ENCODE assay signal across 7 cellular contexts in genomic region chr7:135558881-135559280, GRCh38. TPM values are rescaled to one million over a fixed set of nuclear protein-coding genes. Genes with fewer than 3 reads are reported as not detected.
DNase-seq lines count a peak whose midpoint lies in the region; ATAC-seq, FAIRE-seq and TF ChIP-seq lines count a peak whose summit lies in the region.

No MANE protein-coding gene starts in this region.

- TF ChIP-seq CTCF in MCF 10A (IDR thresholded peaks at IDR 0.05; ENCODE audit: unreplicated experiment) (no peak), right lobe of liver (IDR thresholded peaks at IDR 0.05) (no peak), transverse colon (IDR thresholded peaks at IDR 0.05) (no peak)

- H3K9me3 ChIP-seq in HUES6 (ENCODE audit: control insufficient read depth, insufficient read depth, low read depth, low read length) (no peaks in the 10 kb centered on the region), right lobe of liver (no peaks in the 10 kb centered on the region), transverse colon (no peaks in the 10 kb centered on the region)

- BruUV-seq in MCF 10A (replicated peaks; lab: Mats Ljungman, UMichigan), result TSS peak; percentile 66

- no peak for TF ChIP-seq POLR2A in right lobe of liver (IDR thresholded peaks at IDR 0.05)
- TF ChIP-seq POLR2A in transverse colon (IDR thresholded peaks at IDR 0.05), result no peak

- no peak overlapping the region; the same call in 1 of the 2 replicates for H3K27ac ChIP-seq in HUES6 (ENCODE audit: low read depth, low read length)
- H3K27ac ChIP-seq in right lobe of liver, result no peak overlapping the region
- H3K27ac ChIP-seq in transverse colon, result peak overlapping the region; percentile 91 to 93 (median 92)

- WGBS in right lobe of liver (ENCODE audit: insufficient coverage, low coverage, low lambda C conversion rate, missing lambda C conversion rate), result 45% methylated on average over 5 of the region's 5 CpGs
- 36 to 51% methylated on average over 4 to 5 of the region's 5 CpGs for WGBS in transverse colon (ENCODE audit: low coverage in 1 of 2), 2 donors

- no peaks in the 10 kb centered on the region for H3K27me3 ChIP-seq in HUES6 (ENCODE audit: control insufficient read depth, insufficient read depth, low read length)
- no peaks in the 10 kb centered on the region for H3K27me3 ChIP-seq in right lobe of liver
- no peaks in the 10 kb centered on the region for H3K27me3 ChIP-seq in transverse colon

- intact Hi-C loops in MCF 10A (cut with micrococcal nuclease) (loop anchor here (1.0 kb wide), 4 partner anchors 47 to 278 kb away; no protein-coding TSS in a partner anchor), right lobe of liver (cut with DNase I) (no loop called here), transverse colon (cut with DNase I; ENCODE audit: low total_unique reads) (loop anchor here (5.0 kb wide), 1 partner anchor 277 kb away; no protein-coding TSS in a partner anchor)

- peaks cover 23% of the 10 kb centered on the region for H3K4me1 ChIP-seq in HUES6 (ENCODE audit: control insufficient read depth, insufficient read depth, low read length)
- no peaks in the 10 kb centered on the region for H3K4me1 ChIP-seq in right lobe of liver
- peaks cover 0 to 20% (median 7%) of the 10 kb centered on the region in 4 donors for H3K4me1 ChIP-seq in transverse colon

- DNase-seq in MCF 10A (ENCODE audit: unreplicated experiment) (no peak), right lobe of liver (no peak), transverse colon (no peak), GM19239 (ENCODE audit: insufficient read length, low spot score) (no peak)
- DNase-seq in effector CD8-positive, alpha-beta T cell (lab: John Stamatoyannopoulos, UW), result no peak

- no peaks in the 10 kb centered on the region for H3K27me3 Mint-ChIP-seq in MCF 10A (ENCODE audit: insufficient read depth, unreplicated experiment)

- H3K4me3 Mint-ChIP-seq in MCF 10A (ENCODE audit: unreplicated experiment), result no peak overlapping the region

- no peak for ATAC-seq in right lobe of liver
- no peak for ATAC-seq in HG03095 (IDR thresholded peaks at IDR 0.05; ENCODE audit: unreplicated experiment)

- H3K36me3 Mint-ChIP-seq in MCF 10A (ENCODE audit: insufficient read depth, unreplicated experiment), result no peaks in the 10 kb centered on the region

- no peak overlapping the region for H3K27ac Mint-ChIP-seq in MCF 10A (ENCODE audit: low read depth, unreplicated experiment)

- POLR2A ChIA-PET in MCF 10A (lab: Yijun Ruan, JAX), result interaction anchor here (0.6 to 1.7 kb wide), 9 partner anchors 11 to 279 kb away, joined by 3 to 6 read pairs (median 4); no protein-coding TSS in a partner anchor

- TF ChIP-seq EP300 in transverse colon (IDR thresholded peaks at IDR 0.05; ENCODE audit: low read depth), result no peak

- no peaks in the 10 kb centered on the region for H3K9me3 Mint-ChIP-seq in MCF 10A (ENCODE audit: unreplicated experiment)

- H3K36me3 ChIP-seq in HUES6 (ENCODE audit: control insufficient read depth, insufficient read depth, low read length), result no peaks in the 10 kb centered on the region
- H3K36me3 ChIP-seq in right lobe of liver, result no peaks in the 10 kb centered on the region
- no peaks in the 10 kb centered on the region for H3K36me3 ChIP-seq in transverse colon

- CTCF ChIA-PET in MCF 10A (lab: Yijun Ruan, JAX), result interaction anchor here (0.6 to 1.9 kb wide), 15 partner anchors 11 to 340 kb away, joined by 3 to 17 read pairs (median 4); no protein-coding TSS in a partner anchor

- no peak for FAIRE-seq in GM19239 (lab: Jason Lieb, UNC)

- in situ Hi-C loops in transverse colon (cut with MboI; ENCODE audit: low pct_ligation_motif_present in 1 of 4, low pct_unique_long_range_greater_than_20kb in 1 of 4, low sequenced_read_pairs in 3 of 4), result loop anchor here in 3 of 4 donors (5.0 to 25.0 kb wide), 2 partner anchors 47 to 272 kb away; partner anchors contain the start of gene CNOT4 (in 1 of the 3)

- peak overlapping the region; percentile 99 for H3K9ac ChIP-seq in HUES6 (ENCODE audit: low read length)

- H3K4me1 Mint-ChIP-seq in MCF 10A (ENCODE audit: insufficient read depth, unreplicated experiment), result peaks cover 9% of the 10 kb centered on the region

- H3K4me3 ChIP-seq in HUES6 (ENCODE audit: low read depth, low read length) (peak overlapping the region; percentile 89), right lobe of liver (peak overlapping the region; percentile 72 to 82 (median 80)), transverse colon (peak overlapping the region in 3 of 4 donors; percentile 75 to 80 (median 75))

RNA-seq across cellular contexts. Expression of gene NUP205, which starts 1.2 kb away (rescaled TPM):
- total RNA-seq in MCF 10A (2022) (50.6 and 51.0 TPM in 2 replicates), right lobe of liver (10 to 100 TPM; 12.3 to 20.8 (median 16.1) TPM), transverse colon (10 to 100 TPM; 23.2 to 84.5 (median 25.2) TPM)

RNA-seq across cellular contexts. Expression of gene CNOT4, which starts 49.0 kb away (rescaled TPM):
- total RNA-seq in MCF 10A (2022) (18.5 and 19.6 TPM in 2 replicates), right lobe of liver (10 to 100 TPM in 3 of 6 experiments, 1 to 10 TPM in 3; 9.1 to 14.1 (median 11.0) TPM), transverse colon (10 to 100 TPM; 18.4 to 82.2 (median 29.9) TPM)

Comparison
In these comparisons a context has a peak if more than half of its experiments do, and no peak if none do; other contexts are left out.
1. H3K27ac ChIP-seq: peak in transverse colon (4 of 4); none in HUES6 (single experiment) and right lobe of liver (0 of 3).
2. intact Hi-C loops: an anchor here in MCF 10A (1.0 kb wide) and transverse colon (5.0 kb wide); none called in right lobe of liver.
3. Peak in every context shown above with its lines, with median percentiles within 50 percentile points of each other: H3K4me3 ChIP-seq.